8 cellular contexts compared by ENCODE assay signal in genomic region chr20:52105573-52106422, GRCh38.
DNase-seq lines count a peak whose midpoint lies in the region; ATAC-seq and TF ChIP-seq lines count a peak whose summit lies in the region.

No MANE protein-coding gene starts in this region.

- no peak overlapping the region for H3K14ac ChIP-seq in trophoblast cell (ENCODE audit: low read length)

- no peaks in the 10 kb centered on the region for H3K79me1 ChIP-seq in trophoblast cell (ENCODE audit: low read length)

- no peak overlapping the region for H4K91ac ChIP-seq in trophoblast cell (ENCODE audit: low read depth, low read length)

- H2BK5ac ChIP-seq in trophoblast cell (ENCODE audit: low read depth, low read length, poor library complexity), result no peak overlapping the region

- H2AFZ ChIP-seq in trophoblast cell (ENCODE audit: insufficient read depth, low read length, poor library complexity), result peak overlapping the region; percentile 64

- H3K4me2 ChIP-seq in trophoblast cell (ENCODE audit: low read length), result peak overlapping the region; percentile 78

- peaks cover 42% of the 10 kb centered on the region for H3K27me3 ChIP-seq in trophoblast cell (ENCODE audit: insufficient read depth, low read length)

- H3K4me3 ChIP-seq in WI38 (ENCODE audit: low read depth, low read length) (peak overlapping the region; percentile 59), fibroblast of villous mesenchyme (ENCODE audit: low read depth, low read length) (peak overlapping the region; percentile 56), trophoblast cell (ENCODE audit: low read depth, low read length) (no peak overlapping the region)

- in situ Hi-C loops in G401 (cut with HindIII; ENCODE audit: low sequenced_read_pairs), result no loop called here

- no peak overlapping the region for H3K27ac ChIP-seq in trophoblast cell (ENCODE audit: low read depth, low read length)

- no peak overlapping the region for H3K23ac ChIP-seq in trophoblast cell (ENCODE audit: low read length)

- no peak overlapping the region for H4K12ac ChIP-seq in trophoblast cell (ENCODE audit: low read depth, low read length)

- H3K36me3 ChIP-seq in trophoblast cell (ENCODE audit: control insufficient read depth in 1 of 2, insufficient read depth in 2 of 2, low read length in 2 of 2), result no peaks in the 10 kb centered on the region

- no peak overlapping the region for H4K8ac ChIP-seq in trophoblast cell (ENCODE audit: low read depth, low read length)

- H3K4me1 ChIP-seq in trophoblast cell (ENCODE audit: control insufficient read depth in 1 of 2, insufficient read depth in 2 of 2, low read length in 2 of 2), result peaks cover 20 to 25% of the 10 kb centered on the region in 2 experiments

- H3K9me3 ChIP-seq in trophoblast cell (ENCODE audit: insufficient read depth, low read depth, low read length), result peaks cover 2% of the 10 kb centered on the region

- ATAC-seq in HG03097 (IDR thresholded peaks at IDR 0.05; ENCODE audit: low FRiP score, unreplicated experiment) (no peak), HG03565 (IDR thresholded peaks at IDR 0.05; ENCODE audit: unreplicated experiment) (no peak)

- H3K4ac ChIP-seq in trophoblast cell (ENCODE audit: low read depth, low read length), result no peak overlapping the region

- peak; percentile 62 for DNase-seq in G401 (ENCODE audit: low spot score)
- DNase-seq in fibroblast of villous mesenchyme (ENCODE audit: low read depth), result peak; percentile 36
- peak in 1 of 2 donors; percentile 23 for DNase-seq in trophoblast cell
- no peak for DNase-seq in NCI-H2227 (lab: John Stamatoyannopoulos, UW; ENCODE audit: unreplicated experiment)
- no peak for DNase-seq in AG20443 (ENCODE audit: low spot score)

- no peaks in the 10 kb centered on the region for H3K79me2 ChIP-seq in trophoblast cell (ENCODE audit: control insufficient read depth, insufficient read depth, low read length, poor library complexity)

- no peak overlapping the region for H2BK120ac ChIP-seq in trophoblast cell (ENCODE audit: insufficient read depth, low read length, poor library complexity)

- TF ChIP-seq CTCF in WI38 (IDR thresholded peaks at IDR 0.05; ENCODE audit: low read depth, low read length) (peak; percentile 31), fibroblast of villous mesenchyme (IDR thresholded peaks at IDR 0.05; ENCODE audit: insufficient read depth, low read depth, low read length) (peak; percentile 34)

- H2BK12ac ChIP-seq in trophoblast cell (ENCODE audit: low read length), result no peak overlapping the region

- no peak overlapping the region for H3K18ac ChIP-seq in trophoblast cell (ENCODE audit: low read length)

- no peak overlapping the region for H3K9ac ChIP-seq in trophoblast cell (ENCODE audit: low read length)

- WGBS in trophoblast cell (ENCODE audit: extremely low coverage, insufficient coverage, insufficient read length), result no CpG with 5 or more reads among the region's 39 CpGs

- H2AK5ac ChIP-seq in trophoblast cell (ENCODE audit: low read length), result no peak overlapping the region

Comparison
In these comparisons a context has a peak if more than half of its experiments do, and no peak if none do; other contexts are left out.
1. DNase-seq: peak in G401 (single experiment) and fibroblast of villous mesenchyme (single experiment); none in NCI-H2227 (single experiment) and AG20443 (single experiment).